Comparison of ENCODE assay signal across 4 cellular contexts in the genomic region with DNA sequence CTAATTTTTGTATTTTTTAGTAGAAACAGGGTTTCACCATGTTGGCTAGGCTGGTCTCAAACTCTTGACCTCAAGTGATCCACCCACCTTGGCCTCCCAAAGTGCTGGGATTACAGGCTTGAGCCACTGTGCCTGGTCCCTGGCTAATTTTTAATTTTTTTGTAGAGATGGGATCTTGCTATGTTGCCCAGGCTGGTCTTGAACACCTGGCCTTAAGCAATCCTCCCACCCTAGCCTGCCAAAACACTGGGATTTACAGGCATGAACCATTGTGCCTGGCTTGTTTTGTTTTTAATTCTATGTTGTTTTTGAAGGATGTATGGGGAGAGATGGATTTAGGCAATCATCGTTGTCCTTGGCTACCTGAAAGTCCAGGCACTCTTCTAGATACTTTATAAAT.
TF ChIP-seq lines count a peak whose summit lies in the region.

No MANE protein-coding gene starts in this region.

TF ChIP-seq in HEK293, 187 proteins besides CTCF, POLR2A, EP300 and RAD21:
- TF ChIP-seq ZNF121 (tag by site-specific recombination; IDR thresholded peaks at IDR 0.05): peak; percentile 97

TF ChIP-seq in WTC11, 78 proteins besides CTCF, POLR2A, EP300 and RAD21:
- TF ChIP-seq ZNF121 (CRISPR knock-in tag; IDR thresholded peaks at IDR 0.05): peak; percentile 79

TF ChIP-seq in K562, 482 proteins besides CTCF, POLR2A, EP300 and RAD21:
- TF ChIP-seq ZNF121 (CRISPR knock-in tag; conservative IDR thresholded peaks at IDR 0.05): peak; percentile 85

TF ChIP-seq in HepG2, 621 proteins besides CTCF, POLR2A, EP300 and RAD21:
- TF ChIP-seq ZNF121 (CRISPR knock-in tag; IDR thresholded peaks at IDR 0.05): peak; percentile 88
